ENCODE assay signal across 8 cellular contexts in the genomic region with DNA sequence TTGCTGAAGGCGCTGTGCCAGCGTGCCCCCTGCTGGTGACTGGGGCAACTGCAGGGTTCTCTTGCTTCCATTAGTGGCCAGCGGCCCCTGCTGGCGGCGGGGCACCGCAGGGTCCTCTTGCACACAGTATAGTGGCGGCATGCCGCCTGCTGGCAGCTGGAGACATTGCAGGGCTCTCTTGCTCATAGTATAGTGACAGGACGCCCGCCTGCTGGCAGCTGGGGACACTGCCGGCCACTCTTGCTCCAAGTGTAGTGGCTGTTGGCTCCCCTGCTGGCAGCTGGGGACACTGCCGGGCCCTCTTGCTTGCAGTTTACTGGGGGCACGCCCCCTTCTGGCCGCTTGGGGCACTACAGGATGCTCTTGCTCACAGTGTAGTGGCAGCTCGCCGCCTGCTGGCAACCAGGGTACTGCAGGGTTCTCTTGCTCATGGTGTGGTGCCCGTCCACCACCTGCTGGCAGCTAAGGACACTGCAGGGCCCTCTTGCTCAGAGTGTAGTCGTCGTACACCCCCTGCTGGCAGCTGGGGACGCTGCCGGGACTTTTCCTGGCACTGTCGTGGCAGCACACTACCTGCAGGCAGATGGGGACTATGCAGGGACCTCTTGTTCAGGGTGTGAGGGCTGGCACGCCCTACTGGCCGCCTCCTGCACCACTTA. TPM values are rescaled to one million over a fixed set of nuclear protein-coding genes. Genes with fewer than 3 reads are reported as not detected.
DNase-seq lines count a peak whose midpoint lies in the region; ATAC-seq and TF ChIP-seq lines count a peak whose summit lies in the region.
"Not testable (repeated sequence)": the region's sequence is repeated elsewhere in the genome, so short reads cannot be mapped to it uniquely, and the experiment has no call there.

No MANE protein-coding gene starts in this region.

- not testable (repeated sequence) for H3K4me1 Mint-ChIP-seq in activated naive CD4-positive, alpha-beta T cell treated with anti-CD3 and anti-CD28 coated beads for 36 hours (ENCODE audit: low read depth); naive B cell

- DNase-seq in activated naive CD4-positive, alpha-beta T cell treated with anti-CD3 and anti-CD28 coated beads for 36 hours: peak; percentile 38
- DNase-seq in fibroblast of mammary gland (ENCODE audit: low read depth); naive B cell: not testable (repeated sequence)
- DNase-seq in stimulated activated naive CD8-positive, alpha-beta T cell treated with anti-CD3 and anti-CD28 coated beads, Interleukin-15, Interleukin-2, amounts not matched to agents 100 U/mL and 50 U/mL, for 24 hours: peak; percentile 53

- H3K27ac Mint-ChIP-seq in activated naive CD4-positive, alpha-beta T cell treated with anti-CD3 and anti-CD28 coated beads for 36 hours; naive B cell: not testable (repeated sequence)

- CTCF ChIA-PET in activated naive CD4-positive, alpha-beta T cell treated with anti-CD3 and anti-CD28 coated beads for 36 hours (lab: Charles Lee): not testable (repeated sequence)

- intact Hi-C loops in activated naive CD4-positive, alpha-beta T cell treated with anti-CD3 and anti-CD28 coated beads for 36 hours (cut with micrococcal nuclease): not testable (repeated sequence)

- not testable (repeated sequence) for H3K27me3 Mint-ChIP-seq in activated naive CD4-positive, alpha-beta T cell treated with anti-CD3 and anti-CD28 coated beads for 36 hours (ENCODE audit: low read depth); naive B cell

- not testable (repeated sequence) for H3K4me3 ChIP-seq in fibroblast of mammary gland (ENCODE audit: control insufficient read depth, low read depth, low read length)

- TF ChIP-seq CTCF in GM12873 (IDR thresholded peaks at IDR 0.05; ENCODE audit: insufficient read depth, low read depth, low read length, missing control alignments) (peak; percentile 33), fibroblast of mammary gland (conservative IDR thresholded peaks at IDR 0.05; ENCODE audit: control insufficient read depth, insufficient read depth, low read depth, low read length) (peak; percentile 3)

- H3K36me3 Mint-ChIP-seq in activated naive CD4-positive, alpha-beta T cell treated with anti-CD3 and anti-CD28 coated beads for 36 hours (ENCODE audit: low read depth); naive B cell: not testable (repeated sequence)

- ATAC-seq in GM21529 (IDR thresholded peaks at IDR 0.05; ENCODE audit: unreplicated experiment) (peak; percentile 83), HG03280 (IDR thresholded peaks at IDR 0.05; ENCODE audit: unreplicated experiment) (peak; percentile 75), SK-N-SH treated with all-trans-retinoic acid at 6 μM for 48 hours (peak; percentile 41), naive B cell (ENCODE audit: low read depth in 2 of 2) (peak; percentile 41 to 76)
- ATAC-seq in stimulated activated naive CD8-positive, alpha-beta T cell treated with anti-CD3 and anti-CD28 coated beads, Interleukin-15, Interleukin-2, amounts not matched to agents 100 U/mL and 50 U/mL, for 24 hours: peak; percentile 85

- not testable (repeated sequence) for H3K9me3 Mint-ChIP-seq in activated naive CD4-positive, alpha-beta T cell treated with anti-CD3 and anti-CD28 coated beads for 36 hours; naive B cell

- H3K4me3 Mint-ChIP-seq in activated naive CD4-positive, alpha-beta T cell treated with anti-CD3 and anti-CD28 coated beads for 36 hours; naive B cell: not testable (repeated sequence)

RNA-seq across cellular contexts. Expression of gene ZNF595, which starts 41.2 kb away (rescaled TPM):
- total RNA-seq in activated naive CD4-positive, alpha-beta T cell treated with anti-CD3 and anti-CD28 coated beads for 36 hours: 1 to 10 TPM; 7.6 to 9.2 TPM
- polyA plus RNA-seq in naive B cell (ENCODE audit: low read depth in 6 of 6): 100 to 1,000 TPM in 2 of 6 donors, 10 to 100 TPM in 4; 15.4 to 147 (median 48.5) TPM
